ENCODE assay signal across 2 cellular contexts in genomic region chr7:133408212-133408611, GRCh38.
TF ChIP-seq lines count a peak whose summit lies in the region.

No MANE protein-coding gene starts in this region.

TF ChIP-seq in HepG2, 621 proteins besides CTCF, POLR2A, EP300 and RAD21:
- TF ChIP-seq HOXA3 (CRISPR knock-in tag; IDR thresholded peaks at IDR 0.05) (no peak), ZNF691 (CRISPR knock-in tag; IDR thresholded peaks at IDR 0.05; ENCODE audit: borderline replicate concordance, low read depth) (no peak), CREB1 (IDR thresholded peaks at IDR 0.05) (peak; percentile 60; the same call in 1 of the 2 replicates), CREB1 (CRISPR knock-in tag; IDR thresholded peaks at IDR 0.05) (no peak), BORCS8-MEF2B (CRISPR knock-in tag; IDR thresholded peaks at IDR 0.05) (no peak)

TF ChIP-seq in GM12878, 131 proteins besides CTCF, POLR2A, EP300 and RAD21 (continued from another document):
- no peak for TF ChIP-seq BACH1 (IDR thresholded peaks at IDR 0.05; ENCODE audit: borderline replicate concordance)
TF ChIP-seq in GM12878: peak in this region for 1.
